In genomic region chr11:1862588-1863351, GRCh38 we compare ENCODE assay signal across 9 cellular contexts. TPM values are rescaled to one million over a fixed set of nuclear protein-coding genes. Genes with fewer than 3 reads are reported as not detected.
DNase-seq lines count a peak whose midpoint lies in the region; ATAC-seq and TF ChIP-seq lines count a peak whose summit lies in the region.
"Had no signal": no experiment of that assay in that cellular context is flagged by ENCODE, and none has a peak within 500 bp of the region (broad histone marks: within the 10 kb centered on the region; RNA-seq: fewer than 3 reads in every experiment).

No MANE protein-coding gene starts in this region.

- no peaks in the 10 kb centered on the region for H3K36me3 ChIP-seq in ACC112 (ENCODE audit: insufficient read depth, low read length)
- H3K36me3 ChIP-seq in adrenal gland (replicated peaks in 1 of 2) = no peaks in the 10 kb centered on the region
- H3K36me3 ChIP-seq in mesenchymal stem cell (ENCODE audit: control insufficient read depth in 1 of 2, insufficient read depth in 2 of 2, low read depth in 1 of 2, low read length in 2 of 2) = no peaks in the 10 kb centered on the region

- no peak overlapping the region for H2BK5ac ChIP-seq in mesenchymal stem cell (ENCODE audit: low read depth, low read length, poor library complexity, severe bottlenecking)

- no peak overlapping the region for H3K23ac ChIP-seq in mesenchymal stem cell (ENCODE audit: low read length in 2 of 2)

- peak; percentile 43 to 64 for TF ChIP-seq POLR2A in adrenal gland (IDR thresholded peaks at IDR 0.05)

- no peak overlapping the region for H3K14ac ChIP-seq in mesenchymal stem cell (ENCODE audit: low read length in 2 of 2)

- H4K8ac ChIP-seq in mesenchymal stem cell (ENCODE audit: low read length) = peak overlapping the region; percentile 91

- H2BK12ac ChIP-seq in mesenchymal stem cell (ENCODE audit: low read length in 2 of 2) = peak overlapping the region; percentile 14 to 61

- H2BK120ac ChIP-seq in mesenchymal stem cell (ENCODE audit: low read depth, low read length) = peak overlapping the region; percentile 12

- H3K4ac ChIP-seq in mesenchymal stem cell (ENCODE audit: low read depth in 1 of 2, low read length in 2 of 2) = peak overlapping the region; percentile 12 to 57

- no peaks in the 10 kb centered on the region for H3K27me3 ChIP-seq in ACC112 (ENCODE audit: insufficient read depth, low read length)
- H3K27me3 ChIP-seq in adrenal gland = no peaks in the 10 kb centered on the region
- peaks cover 0 to 7% of the 10 kb centered on the region in 2 experiments for H3K27me3 ChIP-seq in mesenchymal stem cell (ENCODE audit: control insufficient read depth in 1 of 2, insufficient read depth in 1 of 2, low read length in 2 of 2)

- H3K79me1 ChIP-seq in mesenchymal stem cell (replicated peaks; ENCODE audit: low read length, poor library complexity, severe bottlenecking) = no peaks in the 10 kb centered on the region

- peak overlapping the region; percentile 26; the same call in 1 of the 2 replicates for H3K4me3 ChIP-seq in ACC112 (ENCODE audit: low read depth, low read length)
- peak overlapping the region in 1 of 4 donors; percentile 60 for H3K4me3 ChIP-seq in adrenal gland
- peak overlapping the region in 1 of 2 experiments; percentile 12 for H3K4me3 ChIP-seq in mesenchymal stem cell (ENCODE audit: insufficient read depth in 1 of 2, low read depth in 1 of 2, low read length in 2 of 2)

- no peak for TF ChIP-seq CTCF in adrenal gland (IDR thresholded peaks at IDR 0.05)

- no peaks in the 10 kb centered on the region for H3K9me3 ChIP-seq in adrenal gland (replicated peaks in 1 of 3)
- H3K9me3 ChIP-seq in mesenchymal stem cell (ENCODE audit: control insufficient read depth, low read length) = no peaks in the 10 kb centered on the region

- peak overlapping the region; percentile 34 for H3K9ac ChIP-seq in mesenchymal stem cell (ENCODE audit: low read length)

- intact Hi-C loops in adrenal gland (cut with DNase I) = no loop called here

- peak overlapping the region; percentile 67 to 73 for H3K18ac ChIP-seq in mesenchymal stem cell (ENCODE audit: low read depth in 1 of 2, low read length in 2 of 2)

- peak overlapping the region; percentile 29 for H2AK5ac ChIP-seq in mesenchymal stem cell (ENCODE audit: low read length, severe bottlenecking)

- peak overlapping the region; percentile 53 for H4K91ac ChIP-seq in mesenchymal stem cell (ENCODE audit: low read length)

- H2AFZ ChIP-seq in ACC112 (ENCODE audit: low read length, unreplicated experiment) (no peak overlapping the region), mesenchymal stem cell (ENCODE audit: low read depth, low read length) (no peak overlapping the region)

- H3K27ac ChIP-seq in ACC112 (ENCODE audit: low read depth, low read length) = peak overlapping the region; percentile 89
- peak overlapping the region; percentile 83 to 97 (median 88) for H3K27ac ChIP-seq in adrenal gland
- H3K27ac ChIP-seq in mesenchymal stem cell (ENCODE audit: low read length, poor library complexity, severe bottlenecking) = peak overlapping the region; percentile 68

- H3K4me1 ChIP-seq in ACC112 (ENCODE audit: control insufficient read depth, insufficient read depth, low read length, unreplicated experiment) (peaks cover 31% of the 10 kb centered on the region), adrenal gland (replicated peaks in 1 of 2) (peaks cover 31 to 53% of the 10 kb centered on the region in 2 donors), mesenchymal stem cell (ENCODE audit: control insufficient read depth, insufficient read depth, low read depth, low read length) (peaks cover 35% of the 10 kb centered on the region)

- no peak for ATAC-seq in HG03354 (IDR thresholded peaks at IDR 0.05; ENCODE audit: poor library complexity, severe bottlenecking, unreplicated experiment)

- no peak overlapping the region for H2BK15ac ChIP-seq in mesenchymal stem cell (ENCODE audit: low read depth, poor library complexity, severe bottlenecking)

- H3K4me2 ChIP-seq in mesenchymal stem cell (ENCODE audit: low read length, poor library complexity, severe bottlenecking) = no peak overlapping the region

- H3K79me2 ChIP-seq in ACC112 (ENCODE audit: control insufficient read depth, insufficient read depth, low read length, unreplicated experiment) = no peaks in the 10 kb centered on the region

- DNase-seq in adrenal gland (peak; percentile 78 to 91 (median 88)), mesenchymal stem cell (peak; percentile 67), NCI-H1048 (lab: John Stamatoyannopoulos, UW) (no peak), GDM1 (lab: John Stamatoyannopoulos, UW) (no peak)
- DNase-seq: activated naive CD8-positive, alpha-beta T cell treated with anti-CD3 and anti-CD28 coated beads, Interleukin-2, amount 10 ng/mL, durations not matched to agents 7 days and 5 days; NCI-H187 had no signal

- WGBS in adrenal gland, 4 donors = 39 to 54% (median 48%) methylated on average over 6 to 14 of the region's 14 CpGs
- WGBS in mesenchymal stem cell = 64% methylated on average over 12 of the region's 14 CpGs

RNA-seq across cellular contexts. Expression of gene LSP1, which starts 9.9 kb away (rescaled TPM):
- total RNA-seq in adrenal gland = 100 to 1,000 TPM; 158 to 323 (median 250) TPM
- polyA plus RNA-seq in adrenal gland = 1,000 to 10,000 TPM in 1 of 3 donors, 100 to 1,000 TPM in 2; 319 to 1,341 (median 324) TPM
- 1.3 TPM for polyA plus RNA-seq in mesenchymal stem cell (2013, experiment 1 of 2)
- 1.3 TPM for polyA plus RNA-seq in mesenchymal stem cell (2013, experiment 2 of 2)

RNA-seq across cellular contexts. Expression of gene TNNI2, which starts 24.0 kb away (rescaled TPM):
- 1 to 10 TPM in 3 of 8 donors, under 1 TPM in 2, not detected in 3; 0.55 to 4.2 (median 1.4) TPM for total RNA-seq in adrenal gland
- polyA plus RNA-seq in adrenal gland = 10 to 100 TPM in 2 of 3 donors, 1 to 10 TPM in 1; 1.9 to 21.8 (median 12.0) TPM
- polyA plus RNA-seq in mesenchymal stem cell (2013, experiment 1 of 2) = not detected
- polyA plus RNA-seq in mesenchymal stem cell (2013, experiment 2 of 2) = 0.07 TPM

RNA-seq across cellular contexts. Expression of gene SYT8, which starts 28.0 kb away (rescaled TPM):
- 1 to 10 TPM in 1 of 8 donors, under 1 TPM in 1, not detected in 6; 0.61 to 1.2 TPM for total RNA-seq in adrenal gland
- 1 to 10 TPM in 1 of 3 donors, under 1 TPM in 1, not detected in 1; 0.91 to 3.1 TPM for polyA plus RNA-seq in adrenal gland
- not detected for polyA plus RNA-seq in mesenchymal stem cell (2013, experiment 1 of 2)
- not detected for polyA plus RNA-seq in mesenchymal stem cell (2013, experiment 2 of 2)
- total RNA-seq: activated naive CD8-positive, alpha-beta T cell treated with anti-CD3 and anti-CD28 coated beads, Interleukin-2, amount 10 ng/mL, durations not matched to agents 7 days and 5 days; T-helper 2 cell treated with Interferon-gamma antibody and Interleukin-4, amounts not matched to agents 100 ng/mL and 5 ng/mL, for 36 hours had no signal

RNA-seq across cellular contexts. Expression of gene PRR33, which starts 28.9 kb away (rescaled TPM):
- under 1 TPM in 4 of 8 donors, not detected in 4; 0.07 to 0.30 (median 0.15) TPM for total RNA-seq in adrenal gland
- 1 to 10 TPM in 2 of 3 donors, not detected in 1; 1.1 to 2.3 TPM for polyA plus RNA-seq in adrenal gland
- not detected for polyA plus RNA-seq in mesenchymal stem cell (2013, experiment 1 of 2)
- not detected for polyA plus RNA-seq in mesenchymal stem cell (2013, experiment 2 of 2)
- total RNA-seq: activated naive CD8-positive, alpha-beta T cell treated with anti-CD3 and anti-CD28 coated beads, Interleukin-2, amount 10 ng/mL, durations not matched to agents 7 days and 5 days; T-helper 2 cell treated with Interferon-gamma antibody and Interleukin-4, amounts not matched to agents 100 ng/mL and 5 ng/mL, for 36 hours had no signal

RNA-seq across cellular contexts. Expression of gene TNNT3, which starts 56.7 kb away (rescaled TPM):
- 1 to 10 TPM in 4 of 8 donors, under 1 TPM in 3, not detected in 1; 0.81 to 8.7 (median 3.4) TPM for total RNA-seq in adrenal gland
- polyA plus RNA-seq in adrenal gland = 10 to 100 TPM in 1 of 3 donors, 1 to 10 TPM in 2; 1.0 to 10.6 (median 5.8) TPM
- not detected for polyA plus RNA-seq in mesenchymal stem cell (2013, experiment 1 of 2)
- not detected for polyA plus RNA-seq in mesenchymal stem cell (2013, experiment 2 of 2)

Comparison
In these comparisons a context has a peak if more than half of its experiments do, and no peak if none do; other contexts are left out.
1. DNase-seq: peak in adrenal gland (7 of 7) and mesenchymal stem cell (single experiment); none in NCI-H1048 (single experiment) and GDM1 (single experiment).
2. Peak in every context shown above with its lines, with median percentiles within 50 percentile points of each other: H3K27ac ChIP-seq.